Comparison of ENCODE assay signal across 1 cellular context in genomic region chr6:25369450-25370086, GRCh38.
TF ChIP-seq lines count a peak whose summit lies in the region.

No MANE protein-coding gene starts in this region.

TF ChIP-seq in HepG2, 621 proteins besides CTCF, POLR2A, EP300 and RAD21 (continued from another document):
- no peak for TF ChIP-seq ZNF574 (CRISPR knock-in tag; IDR thresholded peaks at IDR 0.05)
- TF ChIP-seq ZNF772 (CRISPR knock-in tag; IDR thresholded peaks at IDR 0.05): no peak
- TF ChIP-seq ZNF142 (CRISPR knock-in tag; IDR thresholded peaks at IDR 0.05): no peak
- no peak for TF ChIP-seq ZNF7 (CRISPR knock-in tag; IDR thresholded peaks at IDR 0.05)
- no peak for TF ChIP-seq ZNF230 (CRISPR knock-in tag; IDR thresholded peaks at IDR 0.05)
- TF ChIP-seq MED1 (CRISPR knock-in tag; IDR thresholded peaks at IDR 0.05): peak; percentile 16; the same call in 1 of the 2 replicates
- peak; percentile 37 for TF ChIP-seq ATF1 (CRISPR knock-in tag; IDR thresholded peaks at IDR 0.05)
- TF ChIP-seq PPARG (CRISPR knock-in tag; conservative IDR thresholded peaks at IDR 0.05): no peak
